ENCODE assay signal across 12 cellular contexts in genomic region chr3:113117511-113118302, GRCh38.
DNase-seq lines count a peak whose midpoint lies in the region; TF ChIP-seq lines count a peak whose summit lies in the region.
"Had no signal": no experiment of that assay in that cellular context is flagged by ENCODE, and none has a peak within 500 bp of the region (broad histone marks: within the 10 kb centered on the region; RNA-seq: fewer than 3 reads in every experiment).

No MANE protein-coding gene starts in this region.

- no peak overlapping the region for H2AFZ ChIP-seq in parathyroid adenoma

- no peak for TF ChIP-seq POLR2A in Peyer's patch (IDR thresholded peaks at IDR 0.05)

- H3K27ac ChIP-seq in Peyer's patch (peak overlapping the region in 3 of 4 donors; percentile 25 to 64 (median 39)), parathyroid adenoma (peak overlapping the region; percentile 20)

- no peak for TF ChIP-seq CTCF in Peyer's patch (IDR thresholded peaks at IDR 0.05)
- TF ChIP-seq CTCF in parathyroid adenoma (IDR thresholded peaks at IDR 0.05) = no peak

- no peak overlapping the region for H3K4me3 ChIP-seq in Peyer's patch
- H3K4me3 ChIP-seq in parathyroid adenoma (ENCODE audit: low read depth, low read length) = no peak overlapping the region

- H3K9me3 ChIP-seq in Peyer's patch = no peaks in the 10 kb centered on the region
- H3K9me3 ChIP-seq in parathyroid adenoma (ENCODE audit: control insufficient read depth, low read length) = no peaks in the 10 kb centered on the region

- H3K27me3 ChIP-seq in Peyer's patch = no peaks in the 10 kb centered on the region
- no peaks in the 10 kb centered on the region for H3K27me3 ChIP-seq in parathyroid adenoma (ENCODE audit: control insufficient read depth, insufficient read depth, low read length)

- no peaks in the 10 kb centered on the region for H3K36me3 ChIP-seq in Peyer's patch
- H3K36me3 ChIP-seq in parathyroid adenoma (ENCODE audit: control insufficient read depth, insufficient read depth, low read length) = no peaks in the 10 kb centered on the region

- H3K4me1 ChIP-seq in Peyer's patch (no peaks in the 10 kb centered on the region), parathyroid adenoma (no peaks in the 10 kb centered on the region)

- H3K79me2 ChIP-seq in parathyroid adenoma = no peaks in the 10 kb centered on the region

- H3K9ac ChIP-seq in parathyroid adenoma = no peak overlapping the region

- DNase-seq in Daoy (ENCODE audit: low read depth) (peak; percentile 26), Peyer's patch (no peak), fibroblast of peridontal ligament (ENCODE audit: extremely low read depth) (peak; percentile 78), NOMO-1 treated with DMSO at 0.1 percent for 48 hours (lab: John Stamatoyannopoulos, UW; ENCODE audit: unreplicated experiment) (no peak), KG1 (lab: John Stamatoyannopoulos, UW) (no peak), midbrain (lab: John Stamatoyannopoulos, UW) (no peak), HuH-7.5 (ENCODE audit: low spot score) (no peak)
- DNase-seq: activated CD8-positive, alpha-beta memory T cell treated with anti-CD3 and anti-CD28 coated beads, Interleukin-2, amount 10 ng/mL, durations not matched to agents 7 days and 5 days; central memory CD4-positive, alpha-beta T cell; NCI-H526 treated with DMSO at 0.1 percent for 48 hours; stimulated activated CD4-positive, alpha-beta T cell treated with anti-CD3 and anti-CD28 coated beads, Interleukin-2, amount 100 ng/mL, for 48 hours had no signal

- H3K4me2 ChIP-seq in parathyroid adenoma (ENCODE audit: low read length) = no peak overlapping the region

Comparison
In these comparisons a context has a peak if more than half of its experiments do, and no peak if none do; other contexts are left out.
1. DNase-seq: peak in Daoy (single experiment) and fibroblast of peridontal ligament (single experiment); none in Peyer's patch (0 of 3), NOMO-1 treated with DMSO at 0.1 percent for 48 hours (single experiment), KG1 (single experiment), midbrain (single experiment) and HuH-7.5 (single experiment).